In genomic region chr1:180167721-180168467, GRCh38 we compare ENCODE assay signal across 10 cellular contexts. TPM values are rescaled to one million over a fixed set of nuclear protein-coding genes. Genes with fewer than 3 reads are reported as not detected.
A peak's percentile ranks its signal among the peaks of the same experiment; 100 is the strongest.
DNase-seq lines count a peak whose midpoint lies in the region; ATAC-seq and TF ChIP-seq lines count a peak whose summit lies in the region.
"Had no signal": no experiment of that assay in that cellular context is flagged by ENCODE, and none has a peak within 500 bp of the region (broad histone marks: within the 10 kb centered on the region; RNA-seq: fewer than 3 reads in every experiment).

No MANE protein-coding gene starts in this region.

- H3K56ac ChIP-seq in H9 (ENCODE audit: insufficient read length, low read depth, low read length): no peak overlapping the region

- peak; percentile 97 for DNase-seq in H9
- DNase-seq in NCI-H510A treated with DMSO at 0.1 percent for 48 hours (lab: John Stamatoyannopoulos, UW): peak; percentile 96
- no peak for DNase-seq in Right ventricle myocardium superior
- peak; percentile 47 for DNase-seq in renal cortical epithelial cell (ENCODE audit: low read depth)
- no peak for DNase-seq in brain microvascular endothelial cell
- no peak for DNase-seq in NCI-H1694 treated with DMSO at 0.1 percent for 48 hours (lab: John Stamatoyannopoulos, UW)
- DNase-seq in activated CD4-positive, alpha-beta T cell treated with anti-CD3 and anti-CD28 coated beads, Interleukin-2, amount 10 ng/mL, durations not matched to agents 7 days and 5 days: no peak
- DNase-seq in NK-92 treated with Interleukin-12 subunit alpha and Interleukin-12 subunit beta, amount 100 ng/mL, for 24 hours (lab: John Stamatoyannopoulos, UW): no peak

- H4K91ac ChIP-seq in H9 (ENCODE audit: insufficient read length, low read depth, low read length): no peak overlapping the region

- TF ChIP-seq CTCF in H9 (conservative IDR thresholded peaks at IDR 0.05) (peak; percentile 24; the same call in 2 of the 3 replicates), brain microvascular endothelial cell (IDR thresholded peaks at IDR 0.05; ENCODE audit: low read depth, low read length, missing control alignments) (no peak)

- intact Hi-C loops in Right ventricle myocardium superior (cut with DNase I): loop anchor here (5.0 kb wide), 1 partner anchor 51 kb away; no protein-coding TSS in a partner anchor

- H2AFZ ChIP-seq in H9 (ENCODE audit: low read length): no peak overlapping the region

- no peak overlapping the region for H3K18ac ChIP-seq in H9 (ENCODE audit: insufficient read length, low read depth, low read length)

- POLR2A ChIA-PET in activated CD4-positive, alpha-beta T cell treated with anti-CD3 and anti-CD28 coated beads, Interleukin-2, amount 10 ng/mL, durations not matched to agents 7 days and 5 days (lab: Charles Lee): no interaction called here

- peaks cover 10% of the 10 kb centered on the region for H3K36me3 ChIP-seq in brain microvascular endothelial cell (replicated peaks)
- H3K36me3 ChIP-seq: cardiac muscle cell had no signal

- CTCF ChIA-PET in activated CD4-positive, alpha-beta T cell treated with anti-CD3 and anti-CD28 coated beads, Interleukin-2, amount 10 ng/mL, durations not matched to agents 7 days and 5 days (lab: Charles Lee): interaction anchor here (0.8 to 2.8 kb wide), 7 partner anchors 9 to 358 kb away, joined by 3 to 13 read pairs (median 3); no protein-coding TSS in a partner anchor

- H3K9me3 Mint-ChIP-seq in H9: no peaks in the 10 kb centered on the region
- no peaks in the 10 kb centered on the region for H3K9me3 Mint-ChIP-seq in activated CD4-positive, alpha-beta T cell treated with anti-CD3 and anti-CD28 coated beads, Interleukin-2, amount 10 ng/mL, durations not matched to agents 7 days and 5 days

- H2BK120ac ChIP-seq in H9 (ENCODE audit: low read depth, low read length, poor library complexity, severe bottlenecking): no peak overlapping the region

- no peak overlapping the region for H3K4me3 Mint-ChIP-seq in H9
- no peak overlapping the region for H3K4me3 Mint-ChIP-seq in activated CD4-positive, alpha-beta T cell treated with anti-CD3 and anti-CD28 coated beads, Interleukin-2, amount 10 ng/mL, durations not matched to agents 7 days and 5 days

- no peak overlapping the region for H2BK12ac ChIP-seq in H9 (ENCODE audit: insufficient read length, low read depth, low read length)

- no peak overlapping the region for H2BK15ac ChIP-seq in H9 (ENCODE audit: low read depth, low read length)

- no peaks in the 10 kb centered on the region for H3K79me2 ChIP-seq in H9 (ENCODE audit: insufficient read depth, low read length)

- H3K23me2 ChIP-seq in H9 (ENCODE audit: insufficient read length, low read depth, low read length, poor library complexity, severe bottlenecking): no peaks in the 10 kb centered on the region

- no peaks in the 10 kb centered on the region for H4K20me1 ChIP-seq in H9 (ENCODE audit: control insufficient read depth, insufficient read depth, insufficient read length)

- H3K4ac ChIP-seq in H9 (ENCODE audit: low read depth, low read length): no peak overlapping the region

- H3K9ac ChIP-seq in H9 (ENCODE audit: extremely low read depth, insufficient read length, low read length): no peak overlapping the region
- H3K9ac ChIP-seq: KMS-11 had no signal

- no peak overlapping the region for H4K8ac ChIP-seq in H9 (replicated peaks; ENCODE audit: insufficient read length, low read depth, low read length)

- H3K4me2 ChIP-seq in H9 (ENCODE audit: insufficient read depth, insufficient read length, low read length): no peak overlapping the region
- H3K4me2 ChIP-seq: KMS-11 had no signal

- H3K36me3 Mint-ChIP-seq in H9 (ENCODE audit: insufficient read depth in 1 of 3, low read depth in 3 of 3): peaks cover 5 to 7% (median 7%) of the 10 kb centered on the region in 3 experiments; a peak in 6 of 7 replicates
- H3K36me3 Mint-ChIP-seq in activated CD4-positive, alpha-beta T cell treated with anti-CD3 and anti-CD28 coated beads, Interleukin-2, amount 10 ng/mL, durations not matched to agents 7 days and 5 days (ENCODE audit: low read depth): no peaks in the 10 kb centered on the region

- no peaks in the 10 kb centered on the region for H3K27me3 ChIP-seq in H9 (ENCODE audit: insufficient read depth, low read length)
- no peaks in the 10 kb centered on the region for H3K27me3 ChIP-seq in brain microvascular endothelial cell (replicated peaks)
- H3K27me3 ChIP-seq: cardiac muscle cell had no signal

- H3K79me1 ChIP-seq in H9 (ENCODE audit: insufficient read depth, low read depth, low read length, poor library complexity, severe bottlenecking): no peaks in the 10 kb centered on the region

- H3K27ac Mint-ChIP-seq in H9: peak overlapping the region; percentile 22 to 85 (median 80); a peak in 5 of 7 replicates
- H3K27ac Mint-ChIP-seq in activated CD4-positive, alpha-beta T cell treated with anti-CD3 and anti-CD28 coated beads, Interleukin-2, amount 10 ng/mL, durations not matched to agents 7 days and 5 days: no peak overlapping the region

- no CpG with 5 or more reads among the region's 13 CpGs for WGBS in H9 (ENCODE audit: extremely low coverage, insufficient read length, low lambda C conversion rate)

- H3K23ac ChIP-seq in H9 (ENCODE audit: insufficient read length, low read depth, low read length): no peak overlapping the region

- peaks cover 2% of the 10 kb centered on the region for H3K4me1 ChIP-seq in H9 (ENCODE audit: insufficient read depth, low read length)

- H2BK5ac ChIP-seq in H9 (ENCODE audit: insufficient read length, low read length): no peak overlapping the region

- no peaks in the 10 kb centered on the region for H3K27me3 Mint-ChIP-seq in H9 (ENCODE audit: low read depth)
- no peaks in the 10 kb centered on the region for H3K27me3 Mint-ChIP-seq in activated CD4-positive, alpha-beta T cell treated with anti-CD3 and anti-CD28 coated beads, Interleukin-2, amount 10 ng/mL, durations not matched to agents 7 days and 5 days

- ATAC-seq in Right ventricle myocardium superior (ENCODE audit: poor library complexity): peak; percentile 72

- no peaks in the 10 kb centered on the region for H3K9me3 ChIP-seq in H9 (ENCODE audit: control insufficient read depth, low read depth, low read length)

- no peak overlapping the region for H4K5ac ChIP-seq in H9 (ENCODE audit: insufficient read length, low read depth, low read length)

- no peak overlapping the region for H2BK20ac ChIP-seq in H9 (ENCODE audit: low read depth, low read length, poor library complexity, severe bottlenecking)

- no peak overlapping the region for H3T11ph ChIP-seq in H9 (ENCODE audit: low read length)

- peaks cover 44 to 47% of the 10 kb centered on the region in 2 experiments for H3K4me1 Mint-ChIP-seq in H9
- H3K4me1 Mint-ChIP-seq in activated CD4-positive, alpha-beta T cell treated with anti-CD3 and anti-CD28 coated beads, Interleukin-2, amount 10 ng/mL, durations not matched to agents 7 days and 5 days: peaks cover 10% of the 10 kb centered on the region

- H3K27ac ChIP-seq in H9 (ENCODE audit: insufficient read length, low read depth, low read length) (no peak overlapping the region), brain microvascular endothelial cell (no peak overlapping the region)
- H3K27ac ChIP-seq: cardiac muscle cell, KMS-11 had no signal

- in situ Hi-C loops in brain microvascular endothelial cell (cut with HindIII; ENCODE audit: low pct_ligation_motif_present, low sequenced_read_pairs): no loop called here

- H2AK5ac ChIP-seq in H9 (ENCODE audit: insufficient read length, low read length): no peak overlapping the region

- H3K4me3 ChIP-seq in brain microvascular endothelial cell (ENCODE audit: low read depth, low read length): no peak overlapping the region
- H3K4me3 ChIP-seq: cardiac muscle cell had no signal

- no peak overlapping the region; the same call in 1 of the 2 replicates for H3K14ac ChIP-seq in H9 (ENCODE audit: insufficient read depth, low read length)

RNA-seq across cellular contexts. Expression of gene QSOX1, which starts 13.2 kb away (rescaled TPM):
- total RNA-seq in H9 (2021) (76.5 and 79.2 TPM in 2 replicates), Right ventricle myocardium superior (97.8 TPM), renal cortical epithelial cell (132 and 199 TPM in 2 replicates)
- total RNA-seq in activated CD4-positive, alpha-beta T cell treated with anti-CD3 and anti-CD28 coated beads, Interleukin-2, amount 10 ng/mL, durations not matched to agents 7 days and 5 days: 10 to 100 TPM; 18.5 to 23.5 TPM

Comparison
In these comparisons a context has a peak if more than half of its experiments do, and no peak if none do; other contexts are left out.
1. DNase-seq: peak in H9 (single experiment), NCI-H510A treated with DMSO at 0.1 percent for 48 hours (single experiment) and renal cortical epithelial cell (single experiment); none in Right ventricle myocardium superior (single experiment), brain microvascular endothelial cell (single experiment), NCI-H1694 treated with DMSO at 0.1 percent for 48 hours (single experiment), activated CD4-positive, alpha-beta T cell treated with anti-CD3 and anti-CD28 coated beads, Interleukin-2, amount 10 ng/mL, durations not matched to agents 7 days and 5 days (single experiment) and NK-92 treated with Interleukin-12 subunit alpha and Interleukin-12 subunit beta, amount 100 ng/mL, for 24 hours (single experiment).